In the genomic region with DNA sequence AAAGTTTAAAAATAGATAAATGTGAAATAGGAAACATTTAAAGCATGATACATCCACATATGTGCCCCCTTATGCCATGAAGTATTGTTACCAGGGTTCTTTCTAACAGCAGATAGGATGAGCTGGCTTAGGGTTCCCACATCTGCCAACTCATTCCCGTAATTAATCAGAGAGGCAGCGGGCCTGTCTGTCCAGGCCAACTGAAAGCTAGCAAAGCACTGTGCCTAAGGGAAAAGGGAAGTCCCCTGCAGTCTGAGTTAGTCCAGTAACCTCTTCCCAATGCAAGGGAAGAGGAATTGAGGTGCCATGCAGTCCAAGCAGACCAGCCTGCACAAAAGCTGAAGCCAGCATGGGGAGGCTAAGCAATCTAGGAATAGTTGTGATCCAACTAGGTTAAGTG, we compare ENCODE assay signal across 20 cellular contexts. TPM values are rescaled to one million over a fixed set of nuclear protein-coding genes. Genes with fewer than 3 reads are reported as not detected.
DNase-seq lines count a peak whose midpoint lies in the region; ATAC-seq and TF ChIP-seq lines count a peak whose summit lies in the region.
"Had no signal": no experiment of that assay in that cellular context is flagged by ENCODE, and none has a peak within 500 bp of the region (broad histone marks: within the 10 kb centered on the region; RNA-seq: fewer than 3 reads in every experiment).

No MANE protein-coding gene starts in this region.

- H3K4me1 ChIP-seq in spleen: peaks cover 0 to 7% (median 0%) of the 10 kb centered on the region in 6 donors
- H3K4me1 ChIP-seq: right lobe of liver, thyroid gland had no signal

- H3K27ac Mint-ChIP-seq in stimulated activated naive CD8-positive, alpha-beta T cell treated with anti-CD3 and anti-CD28 coated beads, Interleukin-15, amount 100 ng/mL, for 72 hours: peak overlapping the region in 1 of 2 donors; percentile 63
- peak overlapping the region; percentile 16 for H3K27ac Mint-ChIP-seq in dendritic cell treated with granulocyte-macrophage colony-stimulating factor and Interleukin-4, amounts not matched to agents 40 ng/mL and 50 ng/mL, for 4 days
- H3K27ac Mint-ChIP-seq in stimulated activated memory B cell treated with anti-CD40 and anti-IgM and Interleukin-4, amounts not matched to agents 10 μg/mL and 1 μg/mL and 100 μg/mL, for 72 hours: peak overlapping the region; percentile 42

- H3K9me3 ChIP-seq in spleen: no peaks in the 10 kb centered on the region
- H3K9me3 ChIP-seq: esophagus muscularis mucosa, heart left ventricle, right lobe of liver, thyroid gland had no signal

- 70 to 90% (median 71%) methylated on average over 2 of the region's 2 CpGs for WGBS in spleen, 5 donors

- H3K4me3 Mint-ChIP-seq in stimulated activated naive CD8-positive, alpha-beta T cell treated with anti-CD3 and anti-CD28 coated beads, Interleukin-15, amount 100 ng/mL, for 72 hours: no peak overlapping the region
- H3K4me3 Mint-ChIP-seq in dendritic cell treated with granulocyte-macrophage colony-stimulating factor and Interleukin-4, amounts not matched to agents 40 ng/mL and 50 ng/mL, for 4 days: no peak overlapping the region
- H3K4me3 Mint-ChIP-seq in stimulated activated memory B cell treated with anti-CD40 and anti-IgM and Interleukin-4, amounts not matched to agents 10 μg/mL and 1 μg/mL and 100 μg/mL, for 72 hours: no peak overlapping the region

- intact Hi-C loops in dendritic cell treated with granulocyte-macrophage colony-stimulating factor and Interleukin-4, amounts not matched to agents 40 ng/mL and 50 ng/mL, for 4 days (cut with micrococcal nuclease): no loop called here
- intact Hi-C loops in spleen (cut with DNase I; ENCODE audit: low total_unique reads): no loop called here

- TF ChIP-seq CTCF in spleen (IDR thresholded peaks at IDR 0.05 in 8 of 11, conservative IDR thresholded peaks at IDR 0.05 in 3 of 11): no peak

- H3K36me3 Mint-ChIP-seq in dendritic cell treated with granulocyte-macrophage colony-stimulating factor and Interleukin-4, amounts not matched to agents 40 ng/mL and 50 ng/mL, for 4 days (ENCODE audit: low read depth): peaks cover 97% of the 10 kb centered on the region
- H3K36me3 Mint-ChIP-seq in stimulated activated memory B cell treated with anti-CD40 and anti-IgM and Interleukin-4, amounts not matched to agents 10 μg/mL and 1 μg/mL and 100 μg/mL, for 72 hours: peaks cover 39% of the 10 kb centered on the region

- H3K36me3 ChIP-seq in spleen: peaks cover 10 to 98% (median 93%) of the 10 kb centered on the region in 6 donors

- DNase-seq in stimulated activated naive CD8-positive, alpha-beta T cell treated with anti-CD3 and anti-CD28 coated beads, Interleukin-15, Interleukin-2, amounts not matched to agents 100 U/mL and 50 U/mL, for 24 hours: no peak
- no peak for DNase-seq in stimulated activated naive CD8-positive, alpha-beta T cell treated with anti-CD3 and anti-CD28 coated beads, Interleukin-15, amount 100 ng/mL, for 72 hours
- DNase-seq in RPMI7951 (ENCODE audit: low read depth): peak; percentile 67
- no peak for DNase-seq in LoVo (ENCODE audit: low spot score)
- DNase-seq in spleen: no peak
- no peak for DNase-seq in caudate nucleus (lab: John Stamatoyannopoulos, UW)
- DNase-seq: brain microvascular endothelial cell; DMS153; dorsolateral prefrontal cortex; heart left ventricle; NCI-H1436 treated with DMSO at 0.1 percent for 48 hours; NCI-H226; occipital lobe; right lobe of liver; Right ventricle myocardium superior; stimulated activated CD4-positive, alpha-beta T cell treated with anti-CD3 and anti-CD28 coated beads, Interleukin-4, amount 100 ng/mL, for 1 hour; thyroid gland had no signal

- H3K4me3 ChIP-seq in spleen: no peak overlapping the region
- H3K4me3 ChIP-seq: dorsolateral prefrontal cortex, esophagus muscularis mucosa, heart left ventricle, right lobe of liver, thyroid gland had no signal

- H3K27me3 Mint-ChIP-seq in stimulated activated naive CD8-positive, alpha-beta T cell treated with anti-CD3 and anti-CD28 coated beads, Interleukin-15, amount 100 ng/mL, for 72 hours: no peaks in the 10 kb centered on the region
- H3K27me3 Mint-ChIP-seq in dendritic cell treated with granulocyte-macrophage colony-stimulating factor and Interleukin-4, amounts not matched to agents 40 ng/mL and 50 ng/mL, for 4 days: no peaks in the 10 kb centered on the region
- H3K27me3 Mint-ChIP-seq in stimulated activated memory B cell treated with anti-CD40 and anti-IgM and Interleukin-4, amounts not matched to agents 10 μg/mL and 1 μg/mL and 100 μg/mL, for 72 hours: no peaks in the 10 kb centered on the region

- H3K27me3 ChIP-seq in spleen (replicated peaks in 1 of 7): no peaks in the 10 kb centered on the region
- H3K27me3 ChIP-seq: brain microvascular endothelial cell, dorsolateral prefrontal cortex, esophagus muscularis mucosa, heart left ventricle, right lobe of liver, thyroid gland had no signal

- no peaks in the 10 kb centered on the region for H3K9me3 Mint-ChIP-seq in stimulated activated naive CD8-positive, alpha-beta T cell treated with anti-CD3 and anti-CD28 coated beads, Interleukin-15, amount 100 ng/mL, for 72 hours
- H3K9me3 Mint-ChIP-seq in dendritic cell treated with granulocyte-macrophage colony-stimulating factor and Interleukin-4, amounts not matched to agents 40 ng/mL and 50 ng/mL, for 4 days: no peaks in the 10 kb centered on the region
- no peaks in the 10 kb centered on the region for H3K9me3 Mint-ChIP-seq in stimulated activated memory B cell treated with anti-CD40 and anti-IgM and Interleukin-4, amounts not matched to agents 10 μg/mL and 1 μg/mL and 100 μg/mL, for 72 hours

- H3K27ac ChIP-seq in spleen: peak overlapping the region in 1 of 8 donors; percentile 5
- no peak overlapping the region for H3K27ac ChIP-seq in caudate nucleus (ENCODE audit: low read depth, low read length)
- H3K27ac ChIP-seq: brain microvascular endothelial cell, dorsolateral prefrontal cortex, esophagus muscularis mucosa, heart left ventricle, right lobe of liver, thyroid gland had no signal

- no peak for TF ChIP-seq POLR2A in spleen (IDR thresholded peaks at IDR 0.05)

- ATAC-seq in stimulated activated naive CD8-positive, alpha-beta T cell treated with anti-CD3 and anti-CD28 coated beads, Interleukin-15, Interleukin-2, amounts not matched to agents 100 U/mL and 50 U/mL, for 24 hours: peak; percentile 37
- ATAC-seq in stimulated activated naive CD8-positive, alpha-beta T cell treated with anti-CD3 and anti-CD28 coated beads, Interleukin-15, amount 100 ng/mL, for 72 hours: no peak
- no peak for ATAC-seq in stimulated activated memory B cell treated with anti-CD40 and anti-IgM and Interleukin-4, amounts not matched to agents 10 μg/mL and 1 μg/mL and 100 μg/mL, for 72 hours
- ATAC-seq: heart left ventricle had no signal

- H3K4me1 Mint-ChIP-seq in stimulated activated naive CD8-positive, alpha-beta T cell treated with anti-CD3 and anti-CD28 coated beads, Interleukin-15, amount 100 ng/mL, for 72 hours: peaks cover 33% of the 10 kb centered on the region
- peaks cover 6% of the 10 kb centered on the region for H3K4me1 Mint-ChIP-seq in dendritic cell treated with granulocyte-macrophage colony-stimulating factor and Interleukin-4, amounts not matched to agents 40 ng/mL and 50 ng/mL, for 4 days (ENCODE audit: low read depth)
- no peaks in the 10 kb centered on the region for H3K4me1 Mint-ChIP-seq in stimulated activated memory B cell treated with anti-CD40 and anti-IgM and Interleukin-4, amounts not matched to agents 10 μg/mL and 1 μg/mL and 100 μg/mL, for 72 hours

RNA-seq across cellular contexts. Expression of gene ZC3HAV1L, which starts 18.3 kb away (rescaled TPM):
- total RNA-seq in RPMI7951 (2014; rRNA removed; shearing (Covaris generic)): 11.4 and 15.8 TPM in 2 replicates
- 10 to 100 TPM; 11.1 to 27.7 (median 12.9) TPM for total RNA-seq in spleen
- polyA plus RNA-seq in spleen: under 1 TPM; 0.08 to 0.93 (median 0.15) TPM

RNA-seq across cellular contexts. Expression of gene ZC3HAV1, which starts 55.4 kb away (rescaled TPM):
- total RNA-seq in RPMI7951 (2014; rRNA removed; shearing (Covaris generic)): 33.1 and 37.2 TPM in 2 replicates
- 10 to 100 TPM; 53.4 to 82.4 (median 68.3) TPM for total RNA-seq in spleen
- polyA plus RNA-seq in spleen: 10 to 100 TPM; 12.7 to 19.0 (median 13.0) TPM
